Comparison of ENCODE assay signal across 13 cellular contexts in the genomic region with DNA sequence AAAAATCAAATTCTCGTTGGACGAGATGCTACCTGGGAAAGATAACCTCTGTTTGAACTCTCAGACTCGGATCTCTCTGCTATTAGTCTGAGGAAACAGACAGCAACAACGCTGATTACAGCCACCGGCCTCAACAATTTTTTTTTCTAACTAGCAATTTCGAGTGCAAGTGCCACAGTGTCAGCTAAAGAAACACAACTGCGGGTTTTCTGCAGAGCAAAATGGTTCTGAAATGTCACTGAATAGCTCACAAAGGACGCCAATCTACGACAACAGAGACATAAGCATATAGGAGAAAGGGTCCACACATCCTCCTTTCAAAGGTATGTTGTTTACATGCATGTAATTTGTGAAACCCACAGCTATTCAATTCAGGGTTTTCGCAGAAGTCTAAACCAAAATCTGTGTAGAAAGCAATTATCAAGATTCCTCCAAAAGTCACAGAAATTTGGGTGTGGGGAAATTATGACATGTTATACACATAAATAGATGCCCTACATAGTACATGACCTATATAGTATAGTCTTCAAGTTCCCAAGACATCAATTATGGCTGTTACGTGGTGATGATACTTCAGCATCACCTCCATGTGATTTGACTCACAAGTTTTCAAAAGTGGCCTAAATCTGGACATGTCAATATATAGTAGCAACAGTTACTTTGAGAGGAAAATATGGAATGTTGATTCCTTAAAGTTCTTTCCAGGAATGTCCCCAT.
A peak's percentile ranks its signal among the peaks of the same experiment; 100 is the strongest.
DNase-seq lines count a peak whose midpoint lies in the region; ATAC-seq and TF ChIP-seq lines count a peak whose summit lies in the region.
"Had no signal": no experiment of that assay in that cellular context is flagged by ENCODE, and none has a peak within 500 bp of the region (broad histone marks: within the 10 kb centered on the region; RNA-seq: fewer than 3 reads in every experiment).

No MANE protein-coding gene starts in this region.

- H3K27ac ChIP-seq in BLaER1: no peak overlapping the region
- no peak overlapping the region for H3K27ac ChIP-seq in DOHH2 (ENCODE audit: low read depth, low read length)
- H3K27ac ChIP-seq in SU-DHL-6 (ENCODE audit: low read depth, low read length): no peak overlapping the region
- peak overlapping the region; percentile 70 for H3K27ac ChIP-seq in effector memory CD4-positive, alpha-beta T cell (ENCODE audit: insufficient read depth, low read length, poor library complexity, severe bottlenecking)
- peak overlapping the region in 1 of 12 donors; percentile 58 for H3K27ac ChIP-seq in heart left ventricle
- H3K27ac ChIP-seq: right lobe of liver had no signal

- in situ Hi-C loops in GM13977 (cut with MboI; ENCODE audit: low pct_unique_long_range_greater_than_20kb, low sequenced_read_pairs, unreplicated experiment): no loop called here

- H3K9ac ChIP-seq in BLaER1: no peak overlapping the region
- H3K9ac ChIP-seq in SU-DHL-6 (ENCODE audit: low read length): no peak overlapping the region

- H3F3A ChIP-seq in DOHH2 (ENCODE audit: control insufficient read depth, insufficient read depth): no peaks in the 10 kb centered on the region
- H3F3A ChIP-seq in SU-DHL-6 (ENCODE audit: insufficient read depth): no peaks in the 10 kb centered on the region

- H4K20me1 ChIP-seq in BLaER1: no peaks in the 10 kb centered on the region
- H4K20me1 ChIP-seq in DOHH2 (ENCODE audit: control insufficient read depth, insufficient read depth, low read depth, low read length): no peaks in the 10 kb centered on the region
- H4K20me1 ChIP-seq in SU-DHL-6 (ENCODE audit: low read depth, low read length): no peaks in the 10 kb centered on the region

- DNase-seq in effector memory CD4-positive, alpha-beta T cell: no peak
- no peak for DNase-seq in heart left ventricle
- DNase-seq in GM13977 (ENCODE audit: low spot score): no peak
- no peak for DNase-seq in HCEC 1CT
- DNase-seq: left colon, MV-4-11, NCI-H446 treated with DMSO at 0.1 percent for 48 hours, right lobe of liver had no signal

- H3K9me2 ChIP-seq in DOHH2 (replicated peaks; ENCODE audit: control insufficient read depth, low read length) (no peaks in the 10 kb centered on the region), SU-DHL-6 (replicated peaks; ENCODE audit: insufficient read depth, low read length) (no peaks in the 10 kb centered on the region)

- peak overlapping the region; percentile 59 for H3K4me2 ChIP-seq in BLaER1
- H3K4me2 ChIP-seq in DOHH2 (ENCODE audit: low read length): 0 out of 2 replicates have a peak overlapping the region, but pooled peaks have one; percentile 47
- H3K4me2 ChIP-seq in SU-DHL-6 (ENCODE audit: low read depth, low read length, poor library complexity, severe bottlenecking): peak overlapping the region; percentile 57

- H3K79me2 ChIP-seq in DOHH2 (ENCODE audit: control insufficient read depth, low read length) (no peaks in the 10 kb centered on the region), SU-DHL-6 (ENCODE audit: insufficient read depth, low read length) (no peaks in the 10 kb centered on the region)

- H3K36me3 ChIP-seq in BLaER1: no peaks in the 10 kb centered on the region
- H3K36me3 ChIP-seq in DOHH2 (ENCODE audit: control insufficient read depth, low read length): no peaks in the 10 kb centered on the region
- H3K36me3 ChIP-seq in SU-DHL-6 (ENCODE audit: low read length): no peaks in the 10 kb centered on the region
- no peaks in the 10 kb centered on the region for H3K36me3 ChIP-seq in effector memory CD4-positive, alpha-beta T cell (ENCODE audit: control insufficient read depth, insufficient read depth, low read length)
- no peaks in the 10 kb centered on the region for H3K36me3 ChIP-seq in heart left ventricle
- H3K36me3 ChIP-seq: HAP-1, right lobe of liver had no signal

- TF ChIP-seq CTCF in DOHH2 (IDR thresholded peaks at IDR 0.05; ENCODE audit: low read depth, low read length, poor library complexity, severe bottlenecking): no peak
- no peak for TF ChIP-seq CTCF in SU-DHL-6 (IDR thresholded peaks at IDR 0.05; ENCODE audit: insufficient read depth, low read length, poor library complexity, severe bottlenecking)
- no peak for TF ChIP-seq CTCF in heart left ventricle (IDR thresholded peaks at IDR 0.05)
- TF ChIP-seq CTCF in GM13977 (IDR thresholded peaks at IDR 0.05; ENCODE audit: extremely low read depth, insufficient read depth, missing control alignments): no peak

- H3K4me3 ChIP-seq in BLaER1: no peak overlapping the region
- no peak overlapping the region for H3K4me3 ChIP-seq in DOHH2 (ENCODE audit: low read length)
- H3K4me3 ChIP-seq in SU-DHL-6 (ENCODE audit: insufficient read depth, low read length, poor library complexity, severe bottlenecking): no peak overlapping the region
- H3K4me3 ChIP-seq in effector memory CD4-positive, alpha-beta T cell (ENCODE audit: insufficient read depth, low read depth, low read length, poor library complexity, severe bottlenecking): peak overlapping the region; percentile 27
- no peak overlapping the region for H3K4me3 ChIP-seq in heart left ventricle
- H3K4me3 ChIP-seq: HAP-1, right lobe of liver had no signal

- 60 to 74% (median 71%) methylated on average over 11 of the region's 11 CpGs for WGBS in heart left ventricle, 4 donors

- intact Hi-C loops in heart left ventricle (cut with DNase I): no loop called here

- no peak for TF ChIP-seq POLR2A in heart left ventricle (IDR thresholded peaks at IDR 0.05)

- H3K9me3 ChIP-seq in BLaER1 (no peaks in the 10 kb centered on the region), DOHH2 (ENCODE audit: control insufficient read depth, insufficient read depth, low read length) (no peaks in the 10 kb centered on the region), SU-DHL-6 (ENCODE audit: insufficient read depth, low read length) (no peaks in the 10 kb centered on the region), heart left ventricle (no peaks in the 10 kb centered on the region)
- H3K9me3 ChIP-seq in effector memory CD4-positive, alpha-beta T cell (ENCODE audit: control insufficient read depth, low read length): no peaks in the 10 kb centered on the region
- H3K9me3 ChIP-seq: HAP-1, right lobe of liver had no signal

- peak overlapping the region; percentile 85 for H2AFZ ChIP-seq in SU-DHL-6 (ENCODE audit: low read depth, low read length, severe bottlenecking)

- H3K4me1 ChIP-seq in BLaER1 (peaks cover 17% of the 10 kb centered on the region), DOHH2 (ENCODE audit: control insufficient read depth, low read length) (peaks cover 14% of the 10 kb centered on the region), heart left ventricle (peaks cover 0 to 24% (median 0%) of the 10 kb centered on the region in 12 donors)
- peaks cover 24% of the 10 kb centered on the region for H3K4me1 ChIP-seq in effector memory CD4-positive, alpha-beta T cell (ENCODE audit: control insufficient read depth, insufficient read depth, low read length, poor library complexity, severe bottlenecking)
- H3K4me1 ChIP-seq: HAP-1, right lobe of liver had no signal

- ATAC-seq in heart left ventricle (no peak), HG02852 (IDR thresholded peaks at IDR 0.05; ENCODE audit: unreplicated experiment) (no peak)
- ATAC-seq: left colon had no signal

- H3K27me3 ChIP-seq in BLaER1 (peaks cover 8% of the 10 kb centered on the region; the same call in 1 of the 2 replicates), DOHH2 (ENCODE audit: control insufficient read depth, low read length) (peaks cover 12% of the 10 kb centered on the region; the same call in 1 of the 2 replicates), SU-DHL-6 (ENCODE audit: low read length) (no peaks in the 10 kb centered on the region), heart left ventricle (peaks cover 0 to 40% (median 11%) of the 10 kb centered on the region in 9 donors)
- no peaks in the 10 kb centered on the region for H3K27me3 ChIP-seq in effector memory CD4-positive, alpha-beta T cell (replicated peaks; ENCODE audit: control insufficient read depth, insufficient read depth, low read length, poor library complexity, severe bottlenecking)
